18 cellular contexts compared by ENCODE assay signal in genomic region chr20:37856932-37857660, GRCh38. TPM values are rescaled to one million over a fixed set of nuclear protein-coding genes. Genes with fewer than 3 reads are reported as not detected.
DNase-seq lines count a peak whose midpoint lies in the region; ATAC-seq and TF ChIP-seq lines count a peak whose summit lies in the region.
"Had no signal": no experiment of that assay in that cellular context is flagged by ENCODE, and none has a peak within 500 bp of the region (broad histone marks: within the 10 kb centered on the region; RNA-seq: fewer than 3 reads in every experiment).

No MANE protein-coding gene starts in this region.

- CTCF ChIA-PET in AG04449 (lab: Yijun Ruan, JAX): interaction anchor here (1.7 kb wide), 1 partner anchor 364 kb away, joined by 4 read pairs; no protein-coding TSS in a partner anchor
- CTCF ChIA-PET in CD8-positive, alpha-beta T cell (lab: Charles Lee): interaction anchor here (1.1 kb wide), 1 partner anchor 135 kb away, joined by 3 read pairs; no protein-coding TSS in a partner anchor

- no peak overlapping the region for H3K27ac Mint-ChIP-seq in CD8-positive, alpha-beta T cell
- H3K27ac Mint-ChIP-seq: activated CD8-positive, alpha-beta memory T cell treated with anti-CD3 and anti-CD28 coated beads, Interleukin-2, amount 10 ng/mL, durations not matched to agents 7 days and 5 days; effector memory CD8-positive, alpha-beta T cell; natural killer cell had no signal

- H3K79me2 ChIP-seq in Karpas-422 (ENCODE audit: low read length): no peaks in the 10 kb centered on the region

- H3K4me3 ChIP-seq in AG04449 (ENCODE audit: low read depth, low read length) (no peak overlapping the region), fibroblast of villous mesenchyme (ENCODE audit: low read depth, low read length) (no peak overlapping the region), suprapubic skin (no peak overlapping the region), Karpas-422 (ENCODE audit: low read length) (no peak overlapping the region)
- H3K4me3 ChIP-seq in CD8-positive, alpha-beta T cell (ENCODE audit: low read depth, low read length): no peak overlapping the region
- H3K4me3 ChIP-seq: Peyer's patch, thoracic aorta had no signal

- H2AFZ ChIP-seq in Karpas-422 (ENCODE audit: low read length): no peak overlapping the region

- intact Hi-C loops in CD8-positive, alpha-beta T cell (cut with DNase I, micrococcal nuclease): no loop called here

- no peaks in the 10 kb centered on the region for H3K27me3 ChIP-seq in CD8-positive, alpha-beta T cell (ENCODE audit: insufficient read depth, low read length)
- H3K27me3 ChIP-seq in suprapubic skin: no peaks in the 10 kb centered on the region
- H3K27me3 ChIP-seq in Karpas-422 (ENCODE audit: low read length): no peaks in the 10 kb centered on the region
- H3K27me3 ChIP-seq: Peyer's patch had no signal

- no peak for TF ChIP-seq EP300 in suprapubic skin (IDR thresholded peaks at IDR 0.05)

- H3K4me3 Mint-ChIP-seq in CD8-positive, alpha-beta T cell: no peak overlapping the region
- H3K4me3 Mint-ChIP-seq: activated CD8-positive, alpha-beta memory T cell treated with anti-CD3 and anti-CD28 coated beads, Interleukin-2, amount 10 ng/mL, durations not matched to agents 7 days and 5 days; CD4-positive, alpha-beta memory T cell; effector memory CD8-positive, alpha-beta T cell; natural killer cell had no signal

- H3K9me3 Mint-ChIP-seq in CD8-positive, alpha-beta T cell: no peaks in the 10 kb centered on the region
- H3K9me3 Mint-ChIP-seq: CD4-positive, alpha-beta memory T cell; effector memory CD8-positive, alpha-beta T cell; natural killer cell had no signal

- no peaks in the 10 kb centered on the region for H3K27me3 Mint-ChIP-seq in CD8-positive, alpha-beta T cell (ENCODE audit: low read depth)
- H3K27me3 Mint-ChIP-seq: activated CD8-positive, alpha-beta memory T cell treated with anti-CD3 and anti-CD28 coated beads, Interleukin-2, amount 10 ng/mL, durations not matched to agents 7 days and 5 days; CD4-positive, alpha-beta memory T cell; effector memory CD8-positive, alpha-beta T cell had no signal

- H3K36me3 ChIP-seq in CD8-positive, alpha-beta T cell (ENCODE audit: insufficient read depth, low read length): peaks cover 14% of the 10 kb centered on the region
- peaks cover 61% of the 10 kb centered on the region for H3K36me3 ChIP-seq in suprapubic skin
- H3K36me3 ChIP-seq in Karpas-422 (ENCODE audit: insufficient read depth, low read length): peaks cover 14% of the 10 kb centered on the region

- WGBS in suprapubic skin: 80% methylated on average over 10 of the region's 10 CpGs

- H3K4me1 ChIP-seq in CD8-positive, alpha-beta T cell (ENCODE audit: insufficient read depth, low read length): no peaks in the 10 kb centered on the region
- H3K4me1 ChIP-seq in suprapubic skin (no peaks in the 10 kb centered on the region), Karpas-422 (ENCODE audit: low read length) (peaks cover 41% of the 10 kb centered on the region)
- H3K4me1 ChIP-seq: Peyer's patch had no signal

- no peak overlapping the region for H3K9ac ChIP-seq in Karpas-422 (ENCODE audit: low read length)

- no peak overlapping the region for H3K27ac ChIP-seq in CD8-positive, alpha-beta T cell (ENCODE audit: low read depth, low read length)
- H3K27ac ChIP-seq in suprapubic skin: no peak overlapping the region
- no peak overlapping the region for H3K27ac ChIP-seq in Karpas-422 (ENCODE audit: low read length)
- H3K27ac ChIP-seq: HL-60, Peyer's patch, thoracic aorta had no signal

- DNase-seq in AG04449 (ENCODE audit: low read depth, low spot score) (peak; percentile 61), EL (peak; percentile 57), RKO (ENCODE audit: low spot score) (peak; percentile 16), fibroblast of villous mesenchyme (ENCODE audit: low read depth) (peak; percentile 44), suprapubic skin (ENCODE audit: low spot score in 2 of 2) (no peak), Karpas-422 (no peak)
- no peak for DNase-seq in CD8-positive, alpha-beta T cell
- DNase-seq: activated CD8-positive, alpha-beta memory T cell treated with anti-CD3 and anti-CD28 coated beads, Interleukin-2, amount 10 ng/mL, durations not matched to agents 7 days and 5 days; amygdala; CD4-positive, alpha-beta memory T cell; effector memory CD8-positive, alpha-beta T cell; head of caudate nucleus; natural killer cell; NCI-H446; Peyer's patch had no signal

- no peak for TF ChIP-seq POLR2A in suprapubic skin (IDR thresholded peaks at IDR 0.05)

- H3K4me2 ChIP-seq in Karpas-422 (ENCODE audit: low read depth, low read length, poor library complexity, severe bottlenecking): no peak overlapping the region

- peaks cover 78% of the 10 kb centered on the region for H3K36me3 Mint-ChIP-seq in CD8-positive, alpha-beta T cell
- H3K36me3 Mint-ChIP-seq: natural killer cell had no signal

- no peaks in the 10 kb centered on the region for H3K9me2 ChIP-seq in Karpas-422 (replicated peaks; ENCODE audit: insufficient read depth, low read length)

- H4K20me1 ChIP-seq in Karpas-422 (ENCODE audit: insufficient read depth, low read depth, low read length): no peaks in the 10 kb centered on the region

- H3K4me1 Mint-ChIP-seq in CD8-positive, alpha-beta T cell (ENCODE audit: low read depth): no peaks in the 10 kb centered on the region
- H3K4me1 Mint-ChIP-seq: CD4-positive, alpha-beta memory T cell; natural killer cell had no signal

- TF ChIP-seq CTCF in AG04449 (IDR thresholded peaks at IDR 0.05; ENCODE audit: insufficient read depth, low read length, missing control alignments): no peak
- no peak for TF ChIP-seq CTCF in fibroblast of villous mesenchyme (IDR thresholded peaks at IDR 0.05; ENCODE audit: insufficient read depth, low read depth, low read length)
- no peak for TF ChIP-seq CTCF in CD8-positive, alpha-beta T cell (IDR thresholded peaks at IDR 0.05)
- no peak for TF ChIP-seq CTCF in suprapubic skin (IDR thresholded peaks at IDR 0.05)

- no peaks in the 10 kb centered on the region for H3K9me3 ChIP-seq in CD8-positive, alpha-beta T cell (ENCODE audit: low read length)
- H3K9me3 ChIP-seq in suprapubic skin: no peaks in the 10 kb centered on the region
- H3K9me3 ChIP-seq in Karpas-422 (ENCODE audit: low read length): no peaks in the 10 kb centered on the region
- H3K9me3 ChIP-seq: Peyer's patch, thoracic aorta had no signal

- POLR2A ChIA-PET in AG04449 (lab: Yijun Ruan, JAX): no interaction called here
- POLR2A ChIA-PET in CD8-positive, alpha-beta T cell (lab: Charles Lee): no interaction called here

- no peak for ATAC-seq in CD8-positive, alpha-beta T cell
- no peak for ATAC-seq in HG03095 (IDR thresholded peaks at IDR 0.05; ENCODE audit: unreplicated experiment)
- ATAC-seq: activated CD8-positive, alpha-beta memory T cell treated with anti-CD3 and anti-CD28 coated beads, Interleukin-2, amount 10 ng/mL, durations not matched to agents 7 days and 5 days; effector memory CD8-positive, alpha-beta T cell; natural killer cell had no signal

RNA-seq across cellular contexts. Expression of gene VSTM2L, which starts 45.8 kb away (rescaled TPM):
- total RNA-seq in fibroblast of villous mesenchyme (0.32 and 1.3 TPM in 2 replicates), suprapubic skin (1 to 10 TPM in 1 of 4 donors, under 1 TPM in 1, not detected in 2; 0.78 to 1.4 TPM)
- total RNA-seq in CD8-positive, alpha-beta T cell: not detected
- total RNA-seq in Karpas-422 (2014; rRNA removed; shearing (Covaris generic); ENCODE audit: low replicate concordance): 0.14 TPM in 1 of 2 replicates, not detected in the other
- total RNA-seq: CD4-positive, alpha-beta memory T cell had no signal

Comparison
In these comparisons a context has a peak if more than half of its experiments do, and no peak if none do; other contexts are left out.
1. DNase-seq: peak in AG04449 (single experiment), EL (single experiment), RKO (single experiment) and fibroblast of villous mesenchyme (single experiment); none in CD8-positive, alpha-beta T cell (0 of 7), suprapubic skin (0 of 2) and Karpas-422 (single experiment).